ENCODE assay signal across 19 cellular contexts in genomic region chr13:99389520-99390304, GRCh38.
DNase-seq lines count a peak whose midpoint lies in the region; ATAC-seq and TF ChIP-seq lines count a peak whose summit lies in the region.
"Had no signal": no experiment of that assay in that cellular context is flagged by ENCODE, and none has a peak within 500 bp of the region (broad histone marks: within the 10 kb centered on the region; RNA-seq: fewer than 3 reads in every experiment).

No MANE protein-coding gene starts in this region.

- TF ChIP-seq CTCF in WERI-Rb-1 (IDR thresholded peaks at IDR 0.05; ENCODE audit: low read depth, low read length) (no peak), suprapubic skin (IDR thresholded peaks at IDR 0.05) (no peak)

- H3K4me1 Mint-ChIP-seq in stimulated activated memory B cell treated with anti-CD40 and anti-IgM and Interleukin-4, amounts not matched to agents 10 μg/mL and 1 μg/mL and 100 μg/mL, for 72 hours, result peaks cover 46% of the 10 kb centered on the region

- H3K27ac Mint-ChIP-seq in stimulated activated memory B cell treated with anti-CD40 and anti-IgM and Interleukin-4, amounts not matched to agents 10 μg/mL and 1 μg/mL and 100 μg/mL, for 72 hours, result peak overlapping the region; percentile 69
- H3K27ac Mint-ChIP-seq: T-helper 1 cell treated with Interleukin-12 subunit alpha and Interleukin-12 subunit beta and Interleukin-4 antibody, amounts not matched to agents 30 μg/mL and 1 μg/mL, for 36 hours; WTC11 had no signal

- no peaks in the 10 kb centered on the region for H3K4me1 ChIP-seq in suprapubic skin
- H3K4me1 ChIP-seq: ascending aorta had no signal

- H3K27me3 ChIP-seq in WERI-Rb-1 (ENCODE audit: insufficient read depth, low read depth, severe bottlenecking) (no peaks in the 10 kb centered on the region), suprapubic skin (no peaks in the 10 kb centered on the region)
- H3K27me3 ChIP-seq: ascending aorta had no signal

- ATAC-seq in Right ventricle myocardium inferior (peak; percentile 15), left ventricle myocardium superior (no peak), left lobe of liver (no peak), HG03378 (IDR thresholded peaks at IDR 0.05; ENCODE audit: unreplicated experiment) (no peak)
- ATAC-seq in stimulated activated memory B cell treated with anti-CD40 and anti-IgM and Interleukin-4, amounts not matched to agents 10 μg/mL and 1 μg/mL and 100 μg/mL, for 72 hours, result no peak
- ATAC-seq: WTC11 had no signal

- no peak overlapping the region for H3K4me3 ChIP-seq in WERI-Rb-1 (ENCODE audit: low read depth, low read length)
- H3K4me3 ChIP-seq in suprapubic skin, result no peak overlapping the region
- H3K4me3 ChIP-seq: ascending aorta had no signal

- DNase-seq in Right ventricle myocardium inferior (ENCODE audit: missing footprints) (no peak), left ventricle myocardium superior (no peak), WERI-Rb-1 (peak; percentile 6), left lobe of liver (ENCODE audit: low spot score) (peak; percentile 43), GM19240 (ENCODE audit: insufficient read length, low spot score) (no peak), suprapubic skin (ENCODE audit: low spot score in 2 of 2) (no peak)
- DNase-seq: GF-D8; GOT3; hippocampal formation; NCI-H2029 treated with DMSO at 0.1 percent for 48 hours; NCI-H510A; occipital lobe; SHP77 treated with DMSO at 0.1 percent for 48 hours; stimulated activated CD4-positive, alpha-beta T cell treated with anti-CD3 and anti-CD28 coated beads, Interleukin-2, amount 100 ng/mL, for 24 hours had no signal

- H3K36me3 ChIP-seq in WERI-Rb-1 (peaks cover 6% of the 10 kb centered on the region; the same call in 1 of the 2 replicates), suprapubic skin (peaks cover 23% of the 10 kb centered on the region)

- H3K9me3 ChIP-seq in WERI-Rb-1 (ENCODE audit: severe bottlenecking) (no peaks in the 10 kb centered on the region), suprapubic skin (no peaks in the 10 kb centered on the region)
- H3K9me3 ChIP-seq: ascending aorta had no signal

- H3K36me3 Mint-ChIP-seq in stimulated activated memory B cell treated with anti-CD40 and anti-IgM and Interleukin-4, amounts not matched to agents 10 μg/mL and 1 μg/mL and 100 μg/mL, for 72 hours, result peaks cover 21% of the 10 kb centered on the region

- H3K27me3 Mint-ChIP-seq in stimulated activated memory B cell treated with anti-CD40 and anti-IgM and Interleukin-4, amounts not matched to agents 10 μg/mL and 1 μg/mL and 100 μg/mL, for 72 hours, result no peaks in the 10 kb centered on the region

- no peaks in the 10 kb centered on the region for H3K9me3 Mint-ChIP-seq in stimulated activated memory B cell treated with anti-CD40 and anti-IgM and Interleukin-4, amounts not matched to agents 10 μg/mL and 1 μg/mL and 100 μg/mL, for 72 hours
- H3K9me3 Mint-ChIP-seq: T-helper 1 cell treated with Interleukin-12 subunit alpha and Interleukin-12 subunit beta and Interleukin-4 antibody, amounts not matched to agents 30 μg/mL and 1 μg/mL, for 36 hours; WTC11 had no signal

- H3K4me3 Mint-ChIP-seq in stimulated activated memory B cell treated with anti-CD40 and anti-IgM and Interleukin-4, amounts not matched to agents 10 μg/mL and 1 μg/mL and 100 μg/mL, for 72 hours, result no peak overlapping the region
- H3K4me3 Mint-ChIP-seq: T-helper 1 cell treated with Interleukin-12 subunit alpha and Interleukin-12 subunit beta and Interleukin-4 antibody, amounts not matched to agents 30 μg/mL and 1 μg/mL, for 36 hours; WTC11 had no signal

- H3K27ac ChIP-seq in WERI-Rb-1, result no peak overlapping the region
- H3K27ac ChIP-seq in suprapubic skin, result no peak overlapping the region
- H3K27ac ChIP-seq: ascending aorta had no signal

- intact Hi-C loops in Right ventricle myocardium inferior (cut with DNase I), result no loop called here
- intact Hi-C loops in left ventricle myocardium superior (cut with micrococcal nuclease), result no loop called here

- no peak for TF ChIP-seq EP300 in suprapubic skin (IDR thresholded peaks at IDR 0.05)

- WGBS in suprapubic skin, result 94% methylated on average over 4 of the region's 19 CpGs

- TF ChIP-seq POLR2A in suprapubic skin (IDR thresholded peaks at IDR 0.05), result no peak

Comparison
In these comparisons a context has a peak if more than half of its experiments do, and no peak if none do; other contexts are left out.
1. DNase-seq: peak in WERI-Rb-1 (single experiment) and left lobe of liver (single experiment); none in Right ventricle myocardium inferior (single experiment), left ventricle myocardium superior (single experiment), GM19240 (single experiment) and suprapubic skin (0 of 2).